In the genomic region with DNA sequence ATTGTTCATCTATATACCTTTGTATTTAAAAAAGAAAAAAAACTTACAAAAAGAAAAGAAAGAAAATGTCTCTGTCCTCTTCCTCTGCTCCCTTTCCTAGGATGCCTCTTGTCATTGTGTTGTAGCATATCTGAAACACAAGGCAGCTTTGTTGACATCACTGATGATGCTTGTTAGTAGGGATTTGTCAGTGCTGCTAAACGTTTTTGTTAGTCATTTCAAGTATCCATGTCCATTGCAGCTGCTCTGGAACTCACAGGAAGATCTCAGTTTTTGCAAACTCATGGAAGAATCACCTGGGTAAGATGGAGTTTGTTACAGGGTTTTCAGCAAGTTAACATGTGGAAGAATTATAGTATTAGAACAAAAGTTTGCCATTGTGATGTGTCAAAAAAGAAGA, we compare ENCODE assay signal across 17 cellular contexts.
DNase-seq lines count a peak whose midpoint lies in the region; ATAC-seq and TF ChIP-seq lines count a peak whose summit lies in the region.
"Had no signal": no experiment of that assay in that cellular context is flagged by ENCODE, and none has a peak within 500 bp of the region (broad histone marks: within the 10 kb centered on the region; RNA-seq: fewer than 3 reads in every experiment).

No MANE protein-coding gene starts in this region.

- DNase-seq in NCI-H748 treated with DMSO at 0.1 percent for 48 hours (lab: John Stamatoyannopoulos, UW) = peak; percentile 2
- DNase-seq in NCI-H748 (lab: John Stamatoyannopoulos, UW; ENCODE audit: unreplicated experiment) = no peak
- peak; percentile 5 for DNase-seq in RPMI7951 (ENCODE audit: low read depth)
- DNase-seq in fibroblast of pulmonary artery (ENCODE audit: low read depth) = peak; percentile 32
- peak; percentile 82 for DNase-seq in putamen (ENCODE audit: low spot score)
- no peak for DNase-seq in cerebellar nuclear complex (lab: John Stamatoyannopoulos, UW)
- DNase-seq in gastrocnemius medialis = no peak
- DNase-seq in right atrium auricular region (ENCODE audit: low spot score) = no peak
- DNase-seq: activated CD4-positive, alpha-beta T cell treated with anti-CD3 and anti-CD28 coated beads, Interleukin-2, amount 10 ng/mL, durations not matched to agents 7 days and 5 days; activated naive CD8-positive, alpha-beta T cell treated with anti-CD3 and anti-CD28 coated beads, Interleukin-2, amount 10 ng/mL, durations not matched to agents 7 days and 5 days; activated T-cell treated with anti-CD3 and anti-CD28 coated beads, Interleukin-2, amount 50 U/mL, for 1 hour; GF-D8; NCI-H187 treated with DMSO at 0.1 percent for 48 hours; SHP77 treated with DMSO at 0.1 percent for 48 hours; T-helper 9 cell had no signal

- TF ChIP-seq CTCF in fibroblast of pulmonary artery (IDR thresholded peaks at IDR 0.05; ENCODE audit: low read length, missing control alignments) (no peak), gastrocnemius medialis (IDR thresholded peaks at IDR 0.05 in 4 of 5, conservative IDR thresholded peaks at IDR 0.05 in 1 of 5) (no peak), right atrium auricular region (IDR thresholded peaks at IDR 0.05) (no peak)

- H3K36me3 ChIP-seq in gastrocnemius medialis (no peaks in the 10 kb centered on the region), right atrium auricular region (no peaks in the 10 kb centered on the region)
- H3K36me3 ChIP-seq: thoracic aorta had no signal

- H3K27me3 ChIP-seq in gastrocnemius medialis (no peaks in the 10 kb centered on the region), right atrium auricular region (no peaks in the 10 kb centered on the region)

- H3K4me3 ChIP-seq in fibroblast of pulmonary artery (replicated peaks; ENCODE audit: low read depth, low read length) (no peak overlapping the region), gastrocnemius medialis (no peak overlapping the region), right atrium auricular region (no peak overlapping the region)
- H3K4me3 ChIP-seq: A549, thoracic aorta had no signal

- in situ Hi-C loops in gastrocnemius medialis (cut with MboI; ENCODE audit: low sequenced_read_pairs in 4 of 4) = no loop called here

- intact Hi-C loops in gastrocnemius medialis (cut with DNase I; ENCODE audit: low total_unique reads) = no loop called here

- no peak for ATAC-seq in gastrocnemius medialis
- ATAC-seq: A549 had no signal

- no peak for TF ChIP-seq POLR2A in gastrocnemius medialis (IDR thresholded peaks at IDR 0.05)

- H3K27ac ChIP-seq in gastrocnemius medialis = no peak overlapping the region
- H3K27ac ChIP-seq in right atrium auricular region = no peak overlapping the region
- H3K27ac ChIP-seq: A549, thoracic aorta had no signal

- H3K4me1 ChIP-seq in gastrocnemius medialis (peaks cover 4 to 20% of the 10 kb centered on the region in 2 donors), right atrium auricular region (no peaks in the 10 kb centered on the region)
- H3K4me1 ChIP-seq: A549 had no signal

- no peaks in the 10 kb centered on the region for H3K9me3 ChIP-seq in gastrocnemius medialis
- no peaks in the 10 kb centered on the region for H3K9me3 ChIP-seq in right atrium auricular region
- H3K9me3 ChIP-seq: A549, thoracic aorta had no signal

Comparison
In these comparisons a context has a peak if more than half of its experiments do, and no peak if none do; other contexts are left out.
1. DNase-seq: peak in NCI-H748 treated with DMSO at 0.1 percent for 48 hours (single experiment), RPMI7951 (single experiment), fibroblast of pulmonary artery (single experiment) and putamen (single experiment); none in NCI-H748 (single experiment), cerebellar nuclear complex (0 of 2), gastrocnemius medialis (0 of 2) and right atrium auricular region (single experiment).